In the genomic region with DNA sequence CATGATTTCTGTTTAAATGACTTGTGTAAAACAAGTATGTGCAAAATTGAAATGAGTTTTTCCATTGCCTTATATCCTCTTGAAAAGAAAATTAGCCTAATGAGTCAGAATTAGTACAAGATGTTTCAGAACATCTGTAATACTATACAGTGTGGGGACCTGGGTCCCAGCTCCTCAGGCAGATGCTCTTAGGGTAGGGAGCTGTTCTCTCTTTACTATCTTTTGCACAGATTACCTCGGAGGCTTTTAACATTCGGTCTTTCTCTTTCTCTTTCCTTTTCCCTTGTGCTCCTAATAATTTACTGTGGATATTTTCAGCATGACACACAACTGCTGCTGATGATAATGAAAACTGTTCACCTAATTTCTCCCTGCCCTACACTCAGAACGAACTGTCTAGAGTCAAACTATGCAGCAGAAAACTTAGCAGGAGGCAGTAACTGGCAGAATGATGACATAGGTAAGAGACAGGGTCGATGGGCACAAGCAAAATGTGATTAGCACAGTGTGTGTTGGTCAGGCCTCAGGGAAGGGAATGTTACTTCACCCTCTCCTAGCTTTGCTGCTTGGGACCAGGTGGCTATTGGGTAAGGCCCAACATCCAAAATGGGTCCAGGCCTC, we compare ENCODE assay signal across 16 cellular contexts.
"Had no signal": no experiment of that assay in that cellular context is flagged by ENCODE, and none has a peak within 500 bp of the region (broad histone marks: within the 10 kb centered on the region; RNA-seq: fewer than 3 reads in every experiment).

No MANE protein-coding gene starts in this region.

- H3K4me3 ChIP-seq: adrenal gland, right lobe of liver, testis had no signal

- H3K27me3 ChIP-seq: adrenal gland, right lobe of liver, testis had no signal

- H3K27ac ChIP-seq: adrenal gland, right lobe of liver, testis, VCaP had no signal

- DNase-seq: activated CD4-positive, alpha-beta memory T cell treated with anti-CD3 and anti-CD28 coated beads for 36 hours; activated CD4-positive, alpha-beta T cell treated with anti-CD3 and anti-CD28 coated beads for 1 hour; activated effector memory CD4-positive, alpha-beta T cell treated with Interleukin-2 at 50 U/mL for 16 hours; activated naive CD4-positive, alpha-beta T cell treated with anti-CD3 and anti-CD28 coated beads, Interleukin-2, amount 50 U/mL, for 16 hours; activated T-cell treated with anti-CD3 and anti-CD28 coated beads, Interleukin-2, amount 50 U/mL, for 24 hours; adrenal gland; central memory CD4-positive, alpha-beta T cell; effector memory CD4-positive, alpha-beta T cell; foreskin melanocyte; head of caudate nucleus; immature natural killer cell; right lobe of liver; stimulated activated CD4-positive, alpha-beta T cell treated with anti-CD3 and anti-CD28 coated beads, Interleukin-1b, Interleukin-23, amount 100 ng/mL, for 48 hours; stimulated activated naive CD8-positive, alpha-beta T cell treated with anti-CD3 and anti-CD28 coated beads, Interleukin-15, amount 100 ng/mL, for 72 hours; testis had no signal

- H3K4me1 ChIP-seq: adrenal gland, right lobe of liver, testis had no signal

- H3K36me3 ChIP-seq: adrenal gland, right lobe of liver had no signal

- ATAC-seq: right lobe of liver; stimulated activated naive CD8-positive, alpha-beta T cell treated with anti-CD3 and anti-CD28 coated beads, Interleukin-15, amount 100 ng/mL, for 72 hours had no signal

- H3K9me3 ChIP-seq: adrenal gland, right lobe of liver, testis had no signal
